8 cellular contexts compared by ENCODE assay signal in the genomic region with DNA sequence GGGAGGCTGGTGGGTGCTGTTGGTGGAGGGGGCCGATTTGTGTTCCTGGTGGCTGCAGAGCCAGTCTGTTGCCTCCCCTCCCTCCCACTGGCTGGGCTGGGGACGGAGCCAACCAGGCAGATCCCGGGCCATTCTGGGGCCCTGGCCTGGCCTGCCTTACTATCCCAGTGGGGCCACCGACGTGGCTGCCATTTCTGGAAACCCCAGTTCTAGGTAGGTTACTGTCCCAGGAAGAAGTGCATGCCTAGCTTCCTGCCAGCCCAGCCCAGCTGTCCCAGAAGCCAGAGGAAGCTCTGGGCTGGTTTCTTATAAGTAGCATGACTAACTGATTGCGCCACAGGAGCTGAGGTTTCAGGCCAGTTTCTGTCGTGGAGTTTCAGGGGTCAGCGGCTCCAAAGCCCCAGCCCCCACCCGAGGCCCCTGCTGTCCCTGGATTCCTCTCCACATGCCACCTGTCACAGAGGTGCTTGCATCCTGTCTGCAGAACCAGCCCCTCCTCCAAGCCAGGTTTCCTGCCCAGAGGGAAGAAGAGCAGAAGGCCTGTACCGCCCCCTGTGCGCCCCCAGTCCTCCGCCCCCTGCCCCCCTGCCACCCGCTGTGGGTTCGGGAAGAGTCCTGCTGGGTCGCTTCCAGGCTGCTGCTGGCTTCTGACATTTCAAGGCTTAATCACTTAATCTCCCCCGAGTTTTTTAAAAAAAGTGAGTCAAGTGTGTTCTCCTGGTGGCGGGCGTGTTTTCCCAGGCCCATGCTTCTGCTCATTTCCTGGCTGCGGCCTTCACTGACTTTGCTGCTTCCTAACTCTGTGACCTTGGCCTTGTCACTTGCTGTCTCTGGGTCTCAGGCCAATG. TPM values are rescaled to one million over a fixed set of nuclear protein-coding genes. Genes with fewer than 3 reads are reported as not detected.
DNase-seq lines count a peak whose midpoint lies in the region; ATAC-seq and TF ChIP-seq lines count a peak whose summit lies in the region.

No MANE protein-coding gene starts in this region.

- H3K27ac Mint-ChIP-seq in activated T-helper 1 cell treated with anti-CD3 and anti-CD28 coated beads, Interleukin-12 subunit alpha, Interleukin-12 subunit beta, Interleukin-2, Interleukin-4 antibody, amounts not matched to agents 30 ng/mL and 10 ng/mL and 1 ng/mL, durations not matched to agents 14 hours and 24 hours and 36 hours = peak overlapping the region; percentile 90
- H3K27ac Mint-ChIP-seq in nephron = peak overlapping the region; percentile 8 to 75 (median 68)

- peaks cover 97% of the 10 kb centered on the region for H3K4me1 ChIP-seq in vagina

- intact Hi-C loops in activated T-helper 1 cell treated with anti-CD3 and anti-CD28 coated beads, Interleukin-12 subunit alpha, Interleukin-12 subunit beta, Interleukin-2, Interleukin-4 antibody, amounts not matched to agents 30 ng/mL and 10 ng/mL and 1 ng/mL, durations not matched to agents 14 hours and 24 hours and 36 hours (cut with micrococcal nuclease) = loop anchor here (1.0 to 10.0 kb wide), 3 partner anchors 9 to 408 kb away; no protein-coding TSS in a partner anchor
- intact Hi-C loops in vagina (cut with DNase I) = loop anchor here (5.0 kb wide), 1 partner anchor 85 kb away; no protein-coding TSS in a partner anchor

- TF ChIP-seq CTCF in fibroblast of pulmonary artery (IDR thresholded peaks at IDR 0.05; ENCODE audit: low read length, missing control alignments) (no peak), nephron (IDR thresholded peaks at IDR 0.05; ENCODE audit: unreplicated experiment in 3 of 3) (no peak), vagina (IDR thresholded peaks at IDR 0.05) (no peak)

- no peaks in the 10 kb centered on the region for H3K27me3 Mint-ChIP-seq in activated T-helper 1 cell treated with anti-CD3 and anti-CD28 coated beads, Interleukin-12 subunit alpha, Interleukin-12 subunit beta, Interleukin-2, Interleukin-4 antibody, amounts not matched to agents 30 ng/mL and 10 ng/mL and 1 ng/mL, durations not matched to agents 14 hours and 24 hours and 36 hours (ENCODE audit: insufficient read depth)
- H3K27me3 Mint-ChIP-seq in nephron (ENCODE audit: low read depth) = no peaks in the 10 kb centered on the region

- no peak overlapping the region for H3K4me3 ChIP-seq in fibroblast of pulmonary artery (replicated peaks; ENCODE audit: low read depth, low read length)
- peak overlapping the region; percentile 8 to 9 for H3K4me3 ChIP-seq in vagina

- peaks cover 0 to under 1% of the 10 kb centered on the region in 2 donors for H3K36me3 ChIP-seq in vagina

- ATAC-seq in GM19438 (IDR thresholded peaks at IDR 0.05; ENCODE audit: low read depth, unreplicated experiment) = peak; percentile 64
- no peak for ATAC-seq in GM19023 (IDR thresholded peaks at IDR 0.05; ENCODE audit: unreplicated experiment)
- no peak for ATAC-seq in GM21526 (IDR thresholded peaks at IDR 0.05; ENCODE audit: low FRiP score, unreplicated experiment)

- H3K4me3 Mint-ChIP-seq in activated T-helper 1 cell treated with anti-CD3 and anti-CD28 coated beads, Interleukin-12 subunit alpha, Interleukin-12 subunit beta, Interleukin-2, Interleukin-4 antibody, amounts not matched to agents 30 ng/mL and 10 ng/mL and 1 ng/mL, durations not matched to agents 14 hours and 24 hours and 36 hours = peak overlapping the region; percentile 63
- H3K4me3 Mint-ChIP-seq in nephron = no peak overlapping the region

- peaks cover 68% of the 10 kb centered on the region for H3K4me1 Mint-ChIP-seq in activated T-helper 1 cell treated with anti-CD3 and anti-CD28 coated beads, Interleukin-12 subunit alpha, Interleukin-12 subunit beta, Interleukin-2, Interleukin-4 antibody, amounts not matched to agents 30 ng/mL and 10 ng/mL and 1 ng/mL, durations not matched to agents 14 hours and 24 hours and 36 hours (ENCODE audit: low read depth)
- peaks cover 32% of the 10 kb centered on the region for H3K4me1 Mint-ChIP-seq in nephron

- TF ChIP-seq POLR2A in vagina (IDR thresholded peaks at IDR 0.05) = no peak

- H3K9me3 ChIP-seq in vagina = no peaks in the 10 kb centered on the region

- peak; percentile 55 for DNase-seq in NCI-H510A (lab: John Stamatoyannopoulos, UW)
- no peak for DNase-seq in activated T-helper 1 cell treated with anti-CD3 and anti-CD28 coated beads, Interleukin-12 subunit alpha, Interleukin-12 subunit beta, Interleukin-2, Interleukin-4 antibody, amounts not matched to agents 30 ng/mL and 10 ng/mL and 1 ng/mL, durations not matched to agents 14 hours and 24 hours and 36 hours (ENCODE audit: low spot score)
- DNase-seq in fibroblast of pulmonary artery (ENCODE audit: low read depth) = peak; percentile 96
- peak in 1 of 2 donors; percentile 96 for DNase-seq in vagina (ENCODE audit: extremely low spot score in 2 of 2)

- H3K9me3 Mint-ChIP-seq in activated T-helper 1 cell treated with anti-CD3 and anti-CD28 coated beads, Interleukin-12 subunit alpha, Interleukin-12 subunit beta, Interleukin-2, Interleukin-4 antibody, amounts not matched to agents 30 ng/mL and 10 ng/mL and 1 ng/mL, durations not matched to agents 14 hours and 24 hours and 36 hours = no peaks in the 10 kb centered on the region
- H3K9me3 Mint-ChIP-seq in nephron = no peaks in the 10 kb centered on the region

- H3K36me3 Mint-ChIP-seq in activated T-helper 1 cell treated with anti-CD3 and anti-CD28 coated beads, Interleukin-12 subunit alpha, Interleukin-12 subunit beta, Interleukin-2, Interleukin-4 antibody, amounts not matched to agents 30 ng/mL and 10 ng/mL and 1 ng/mL, durations not matched to agents 14 hours and 24 hours and 36 hours (ENCODE audit: low read depth) = peaks cover 57% of the 10 kb centered on the region
- H3K36me3 Mint-ChIP-seq in nephron (ENCODE audit: low read depth) = peaks cover 4% of the 10 kb centered on the region

- no peaks in the 10 kb centered on the region for H3K27me3 ChIP-seq in vagina

- H3K27ac ChIP-seq in vagina = peak overlapping the region; percentile 93

RNA-seq across cellular contexts. Expression of gene IL4R, which starts 13.2 kb away (rescaled TPM):
- total RNA-seq in activated T-helper 1 cell treated with anti-CD3 and anti-CD28 coated beads, Interleukin-12 subunit alpha, Interleukin-12 subunit beta, Interleukin-2, Interleukin-4 antibody, amounts not matched to agents 30 ng/mL and 10 ng/mL and 1 ng/mL, durations not matched to agents 14 hours and 24 hours and 36 hours = 288 and 320 TPM in 2 replicates
- 64.1 TPM for total RNA-seq in vagina

RNA-seq across cellular contexts. Expression of gene NSMCE1, which starts 58.4 kb away (rescaled TPM):
- total RNA-seq in activated T-helper 1 cell treated with anti-CD3 and anti-CD28 coated beads, Interleukin-12 subunit alpha, Interleukin-12 subunit beta, Interleukin-2, Interleukin-4 antibody, amounts not matched to agents 30 ng/mL and 10 ng/mL and 1 ng/mL, durations not matched to agents 14 hours and 24 hours and 36 hours = 128 and 134 TPM in 2 replicates
- 24.6 TPM for total RNA-seq in vagina
